ENCODE assay signal across 8 cellular contexts in genomic region chr10:91210435-91210834, GRCh38. TPM values are rescaled to one million over a fixed set of nuclear protein-coding genes. Genes with fewer than 3 reads are reported as not detected.
DNase-seq lines count a peak whose midpoint lies in the region; ATAC-seq and TF ChIP-seq lines count a peak whose summit lies in the region.

No MANE protein-coding gene starts in this region.

- peak in 1 of 2 donors; percentile 48 for DNase-seq in activated T-cell treated with anti-CD3 and anti-CD28 coated beads, Interleukin-2, amount 50 U/mL, for 72 hours
- no peak for DNase-seq in activated T-cell treated with anti-CD3 and anti-CD28 coated beads for 4 hours
- DNase-seq in NCI-H2107 (lab: John Stamatoyannopoulos, UW) = peak; percentile 90
- DNase-seq in left lung = peak in 1 of 2 donors; percentile 72
- DNase-seq in NK-92 treated with Interleukin-12 subunit alpha and Interleukin-12 subunit beta, amount 100 ng/mL, for 24 hours (lab: John Stamatoyannopoulos, UW) = no peak
- DNase-seq in MV-4-11 (lab: John Stamatoyannopoulos, UW) = no peak
- no peak for DNase-seq in activated CD8-positive, alpha-beta memory T cell treated with anti-CD3 and anti-CD28 coated beads for 24 hours

- H3K9me3 Mint-ChIP-seq in activated T-cell treated with anti-CD3 and anti-CD28 coated beads, Interleukin-2, amount 50 U/mL, for 72 hours = no peaks in the 10 kb centered on the region

- H3K27me3 ChIP-seq in left lung = no peaks in the 10 kb centered on the region

- H3K4me1 ChIP-seq in left lung = no peaks in the 10 kb centered on the region

- intact Hi-C loops in left lung (cut with DNase I) = loop anchor here in 1 of 2 donors (10.0 kb wide), 1 partner anchor 56 kb away; no protein-coding TSS in a partner anchor

- H3K4me3 Mint-ChIP-seq in activated T-cell treated with anti-CD3 and anti-CD28 coated beads, Interleukin-2, amount 50 U/mL, for 72 hours = peak overlapping the region in 1 of 2 donors; percentile 36

- no peaks in the 10 kb centered on the region for H3K36me3 ChIP-seq in left lung

- H3K4me1 Mint-ChIP-seq in activated T-cell treated with anti-CD3 and anti-CD28 coated beads, Interleukin-2, amount 50 U/mL, for 72 hours (ENCODE audit: low read depth) = peaks cover 74% of the 10 kb centered on the region

- peak; percentile 58 to 59 for ATAC-seq in activated T-cell treated with anti-CD3 and anti-CD28 coated beads, Interleukin-2, amount 50 U/mL, for 72 hours (replicated peaks in 1 of 2)
- peak; percentile 80 for ATAC-seq in HG02973 (IDR thresholded peaks at IDR 0.05; ENCODE audit: unreplicated experiment)
- ATAC-seq in left lung = peak; percentile 93

- no peaks in the 10 kb centered on the region for H3K9me3 ChIP-seq in left lung

- no peak overlapping the region for H3K4me3 ChIP-seq in left lung

- H3K27me3 Mint-ChIP-seq in activated T-cell treated with anti-CD3 and anti-CD28 coated beads, Interleukin-2, amount 50 U/mL, for 72 hours (ENCODE audit: low read depth) = no peaks in the 10 kb centered on the region

- no peaks in the 10 kb centered on the region for H3K36me3 Mint-ChIP-seq in activated T-cell treated with anti-CD3 and anti-CD28 coated beads, Interleukin-2, amount 50 U/mL, for 72 hours (ENCODE audit: insufficient read depth in 2 of 2)

- H3K27ac ChIP-seq in left lung = no peak overlapping the region

- peak overlapping the region; percentile 76 for H3K27ac Mint-ChIP-seq in activated T-cell treated with anti-CD3 and anti-CD28 coated beads, Interleukin-2, amount 50 U/mL, for 72 hours

- TF ChIP-seq CTCF in left lung (IDR thresholded peaks at IDR 0.05) = no peak

RNA-seq across cellular contexts. Expression of gene PCGF5, which starts 10.0 kb away (rescaled TPM):
- total RNA-seq in activated T-cell treated with anti-CD3 and anti-CD28 coated beads, Interleukin-2, amount 50 U/mL, for 72 hours = 10 to 100 TPM; 69.0 to 69.5 TPM
- 10 to 100 TPM; 33.3 to 47.2 TPM for total RNA-seq in left lung
